ENCODE assay signal across 2 cellular contexts in the genomic region with DNA sequence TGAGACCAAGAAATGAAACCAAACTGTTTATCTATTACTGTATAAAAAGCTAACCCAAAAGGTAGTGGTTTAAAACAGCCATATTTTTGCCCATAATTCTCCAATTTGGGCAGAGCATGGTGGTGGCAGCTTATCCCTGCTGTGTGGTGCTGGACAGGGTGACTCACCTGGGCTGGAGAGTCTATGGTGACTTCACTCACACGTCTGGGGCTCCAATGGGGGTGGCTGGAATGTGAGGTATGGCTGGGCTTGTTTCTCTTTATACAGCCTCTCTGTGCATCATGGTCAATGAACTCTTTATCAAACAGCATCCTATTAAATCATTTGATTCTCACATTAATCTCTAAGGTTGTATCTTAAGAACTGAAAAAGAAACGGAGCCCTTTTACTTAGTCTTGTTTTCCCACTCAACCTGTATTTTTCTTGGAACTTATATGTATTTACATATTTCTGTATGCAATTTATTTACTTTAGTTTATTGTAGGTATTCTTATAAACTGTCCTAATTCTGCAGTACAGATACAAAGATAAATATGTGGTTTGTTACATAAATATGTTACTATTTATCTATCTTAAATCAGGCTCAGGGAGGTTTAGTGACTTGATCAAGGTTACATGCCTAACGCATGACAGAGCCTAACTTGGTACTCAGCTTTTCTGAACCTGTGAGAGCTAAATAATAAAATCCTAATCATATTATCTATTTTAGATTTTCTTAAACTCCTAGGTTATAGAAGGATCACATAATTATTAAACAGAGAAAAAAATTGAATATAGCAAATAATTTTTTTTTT.
TF ChIP-seq lines count a peak whose summit lies in the region.

No MANE protein-coding gene starts in this region.

TF ChIP-seq in HEK293, 187 proteins besides CTCF, POLR2A, EP300 and RAD21:
- TF ChIP-seq ZFP37 (tag by site-specific recombination; IDR thresholded peaks at IDR 0.05), result peak; percentile 47; the same call in 1 of the 2 replicates
- TF ChIP-seq, protein P1, sequence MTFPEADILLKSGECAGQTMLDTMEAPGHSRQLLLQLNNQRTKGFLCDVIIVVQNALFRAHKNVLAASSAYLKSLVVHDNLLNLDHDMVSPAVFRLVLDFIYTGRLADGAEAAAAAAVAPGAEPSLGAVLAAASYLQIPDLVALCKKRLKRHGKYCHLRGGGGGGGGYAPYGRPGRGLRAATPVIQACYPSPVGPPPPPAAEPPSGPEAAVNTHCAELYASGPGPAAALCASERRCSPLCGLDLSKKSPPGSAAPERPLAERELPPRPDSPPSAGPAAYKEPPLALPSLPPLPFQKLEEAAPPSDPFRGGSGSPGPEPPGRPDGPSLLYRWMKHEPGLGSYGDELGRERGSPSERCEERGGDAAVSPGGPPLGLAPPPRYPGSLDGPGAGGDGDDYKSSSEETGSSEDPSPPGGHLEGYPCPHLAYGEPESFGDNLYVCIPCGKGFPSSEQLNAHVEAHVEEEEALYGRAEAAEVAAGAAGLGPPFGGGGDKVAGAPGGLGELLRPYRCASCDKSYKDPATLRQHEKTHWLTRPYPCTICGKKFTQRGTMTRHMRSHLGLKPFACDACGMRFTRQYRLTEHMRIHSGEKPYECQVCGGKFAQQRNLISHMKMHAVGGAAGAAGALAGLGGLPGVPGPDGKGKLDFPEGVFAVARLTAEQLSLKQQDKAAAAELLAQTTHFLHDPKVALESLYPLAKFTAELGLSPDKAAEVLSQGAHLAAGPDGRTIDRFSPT (tag by site-specific recombination; IDR thresholded peaks at IDR 0.05), result 0 out of 2 replicates have a peak, but pooled peaks have one; percentile 24
- TF ChIP-seq HOXA7 (CRISPR knock-in tag; IDR thresholded peaks at IDR 0.05; ENCODE audit: borderline replicate concordance), result no peak
TF ChIP-seq in HEK293: peak in this region for 2.

TF ChIP-seq in SK-N-SH, 30 proteins besides CTCF, POLR2A, EP300 and RAD21:
- TF ChIP-seq FOSL2 (IDR thresholded peaks at IDR 0.05; ENCODE audit: borderline replicate concordance, low read depth), result peak; percentile 33; the same call in 1 of the 2 replicates
- no peak for TF ChIP-seq EZH2phosphoT487 (IDR thresholded peaks at IDR 0.05; ENCODE audit: borderline replicate concordance, low read depth)
- TF ChIP-seq, protein P2, sequence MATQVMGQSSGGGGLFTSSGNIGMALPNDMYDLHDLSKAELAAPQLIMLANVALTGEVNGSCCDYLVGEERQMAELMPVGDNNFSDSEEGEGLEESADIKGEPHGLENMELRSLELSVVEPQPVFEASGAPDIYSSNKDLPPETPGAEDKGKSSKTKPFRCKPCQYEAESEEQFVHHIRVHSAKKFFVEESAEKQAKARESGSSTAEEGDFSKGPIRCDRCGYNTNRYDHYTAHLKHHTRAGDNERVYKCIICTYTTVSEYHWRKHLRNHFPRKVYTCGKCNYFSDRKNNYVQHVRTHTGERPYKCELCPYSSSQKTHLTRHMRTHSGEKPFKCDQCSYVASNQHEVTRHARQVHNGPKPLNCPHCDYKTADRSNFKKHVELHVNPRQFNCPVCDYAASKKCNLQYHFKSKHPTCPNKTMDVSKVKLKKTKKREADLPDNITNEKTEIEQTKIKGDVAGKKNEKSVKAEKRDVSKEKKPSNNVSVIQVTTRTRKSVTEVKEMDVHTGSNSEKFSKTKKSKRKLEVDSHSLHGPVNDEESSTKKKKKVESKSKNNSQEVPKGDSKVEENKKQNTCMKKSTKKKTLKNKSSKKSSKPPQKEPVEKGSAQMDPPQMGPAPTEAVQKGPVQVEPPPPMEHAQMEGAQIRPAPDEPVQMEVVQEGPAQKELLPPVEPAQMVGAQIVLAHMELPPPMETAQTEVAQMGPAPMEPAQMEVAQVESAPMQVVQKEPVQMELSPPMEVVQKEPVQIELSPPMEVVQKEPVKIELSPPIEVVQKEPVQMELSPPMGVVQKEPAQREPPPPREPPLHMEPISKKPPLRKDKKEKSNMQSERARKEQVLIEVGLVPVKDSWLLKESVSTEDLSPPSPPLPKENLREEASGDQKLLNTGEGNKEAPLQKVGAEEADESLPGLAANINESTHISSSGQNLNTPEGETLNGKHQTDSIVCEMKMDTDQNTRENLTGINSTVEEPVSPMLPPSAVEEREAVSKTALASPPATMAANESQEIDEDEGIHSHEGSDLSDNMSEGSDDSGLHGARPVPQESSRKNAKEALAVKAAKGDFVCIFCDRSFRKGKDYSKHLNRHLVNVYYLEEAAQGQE (IDR thresholded peaks at IDR 0.05; ENCODE audit: low read depth, low read length), result no peak
- no peak for TF ChIP-seq RXRA (IDR thresholded peaks at IDR 0.05; ENCODE audit: borderline replicate concordance, low read depth)
- TF ChIP-seq ELF1 (IDR thresholded peaks at IDR 0.05), result no peak
- TF ChIP-seq FOXM1 (IDR thresholded peaks at IDR 0.05; ENCODE audit: low read depth), result no peak
